Comparison of ENCODE assay signal across 2 cellular contexts in genomic region chr1:210280221-210280620, GRCh38.
TF ChIP-seq lines count a peak whose summit lies in the region.

No MANE protein-coding gene starts in this region.

TF ChIP-seq in HepG2, 621 proteins besides CTCF, POLR2A, EP300 and RAD21:
- no peak for TF ChIP-seq ZNF34 (CRISPR knock-in tag; IDR thresholded peaks at IDR 0.05; ENCODE audit: borderline replicate concordance)
- TF ChIP-seq ZNF780A (CRISPR knock-in tag; IDR thresholded peaks at IDR 0.05), result peak; percentile 93
- peak; percentile 79 for TF ChIP-seq ZFP36 (IDR thresholded peaks at IDR 0.05; ENCODE audit: borderline replicate concordance, low read depth, low read length, partially characterized antibody)

TF ChIP-seq in GM12878, 131 proteins besides CTCF, POLR2A, EP300 and RAD21:
- TF ChIP-seq CBX5 (IDR thresholded peaks at IDR 0.05; ENCODE audit: low read depth) (0 out of 2 replicates have a peak, but pooled peaks have one; percentile 70), KLF5 (IDR thresholded peaks at IDR 0.05; ENCODE audit: partially characterized antibody) (no peak)
